15 cellular contexts compared by ENCODE assay signal in genomic region chr2:216159161-216159560, GRCh38. TPM values are rescaled to one million over a fixed set of nuclear protein-coding genes. Genes with fewer than 3 reads are reported as not detected.
DNase-seq lines count a peak whose midpoint lies in the region; ATAC-seq and TF ChIP-seq lines count a peak whose summit lies in the region.
"Had no signal": no experiment of that assay in that cellular context is flagged by ENCODE, and none has a peak within 500 bp of the region (broad histone marks: within the 10 kb centered on the region; RNA-seq: fewer than 3 reads in every experiment).

No MANE protein-coding gene starts in this region.

- no peaks in the 10 kb centered on the region for H3K27me3 Mint-ChIP-seq in brain
- H3K27me3 Mint-ChIP-seq: B cell; CD4-positive, alpha-beta T cell had no signal

- H3K9me3 Mint-ChIP-seq in brain: no peaks in the 10 kb centered on the region
- H3K9me3 Mint-ChIP-seq: CD4-positive, alpha-beta T cell had no signal

- H3K4me3 Mint-ChIP-seq in brain: peak overlapping the region in 1 of 5 experiments; percentile 6
- H3K4me3 Mint-ChIP-seq: B cell; CD4-positive, alpha-beta T cell had no signal

- peak overlapping the region in 3 of 5 experiments; percentile 18 to 57 (median 49) for H3K27ac Mint-ChIP-seq in brain
- H3K27ac Mint-ChIP-seq: B cell had no signal

- peak; percentile 5 for DNase-seq in AG09319 (ENCODE audit: extremely low read depth, low read depth)
- DNase-seq in EH (ENCODE audit: low read depth): peak; percentile 32
- peak; percentile 22 for DNase-seq in foreskin melanocyte
- no peak for DNase-seq in activated naive CD4-positive, alpha-beta T cell (lab: John Stamatoyannopoulos, UW)
- DNase-seq in NCI-H1694 treated with DMSO at 0.1 percent for 48 hours (lab: John Stamatoyannopoulos, UW): no peak
- DNase-seq: ACHN; CD4-positive, alpha-beta T cell; MG63; NCI-H1105; NCI-H187; NCI-H446; SHP77 had no signal

- ATAC-seq in GM21723 (IDR thresholded peaks at IDR 0.05; ENCODE audit: unreplicated experiment): no peak

- peaks cover 25% of the 10 kb centered on the region for H3K4me1 Mint-ChIP-seq in brain
- H3K4me1 Mint-ChIP-seq: B cell had no signal

- TF ChIP-seq CTCF in AG09319 (IDR thresholded peaks at IDR 0.05; ENCODE audit: low read depth, low read length): no peak
- TF ChIP-seq CTCF in brain (conservative IDR thresholded peaks at IDR 0.05): no peak

- H3K36me3 Mint-ChIP-seq in brain: peaks cover 88% of the 10 kb centered on the region

RNA-seq across cellular contexts. Expression of gene XRCC5, which starts 50.0 kb away (rescaled TPM):
- polyA plus RNA-seq in brain (ENCODE audit: insufficient read depth, low read depth, low replicate concordance): 271 TPM

Comparison
In these comparisons a context has a peak if more than half of its experiments do, and no peak if none do; other contexts are left out.
1. DNase-seq: peak in AG09319 (single experiment), EH (single experiment) and foreskin melanocyte (single experiment); none in activated naive CD4-positive, alpha-beta T cell (0 of 4) and NCI-H1694 treated with DMSO at 0.1 percent for 48 hours (single experiment).